Comparison of ENCODE assay signal across 20 cellular contexts in the genomic region with DNA sequence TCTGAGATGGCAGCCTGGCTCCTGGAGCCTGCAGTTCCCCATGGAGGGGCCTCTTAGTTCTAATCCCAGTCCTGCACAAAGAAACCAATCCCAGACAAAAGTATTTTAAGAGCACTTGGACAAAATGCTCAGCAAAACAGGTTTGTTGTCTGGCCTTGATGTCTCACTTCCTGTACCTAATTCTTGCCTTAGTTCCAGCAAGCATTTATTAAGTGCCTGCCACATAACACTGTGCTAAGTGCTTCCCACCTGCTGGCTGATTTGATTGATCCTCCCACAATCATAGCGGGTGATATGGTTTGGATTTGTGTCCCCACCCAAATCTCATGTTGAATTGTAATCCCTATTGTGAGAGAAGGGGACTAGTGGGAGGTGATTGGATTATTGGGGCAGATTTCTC.
DNase-seq lines count a peak whose midpoint lies in the region; ATAC-seq, FAIRE-seq and TF ChIP-seq lines count a peak whose summit lies in the region.
"Had no signal": no experiment of that assay in that cellular context is flagged by ENCODE, and none has a peak within 500 bp of the region (broad histone marks: within the 10 kb centered on the region; RNA-seq: fewer than 3 reads in every experiment).

No MANE protein-coding gene starts in this region.

- dilution Hi-C loops in mammary epithelial cell (cut with HindIII; ENCODE audit: low sequenced_read_pairs): no loop called here

- H3K36me3 ChIP-seq in mammary epithelial cell (ENCODE audit: insufficient read depth, low read length) (no peaks in the 10 kb centered on the region), breast epithelium (no peaks in the 10 kb centered on the region), bronchial epithelial cell (ENCODE audit: control insufficient read depth, insufficient read depth, low read length) (no peaks in the 10 kb centered on the region), lower lobe of right lung (no peaks in the 10 kb centered on the region)

- in situ Hi-C loops in mammary epithelial cell (cut with MboI; ENCODE audit: low sequenced_read_pairs in 2 of 2): no loop called here

- no peaks in the 10 kb centered on the region for H4K20me1 ChIP-seq in mammary epithelial cell (ENCODE audit: insufficient read depth, low read length)

- H3K27me3 ChIP-seq in mammary epithelial cell (ENCODE audit: insufficient read depth, low read length): no peaks in the 10 kb centered on the region
- no peaks in the 10 kb centered on the region for H3K27me3 ChIP-seq in breast epithelium
- H3K27me3 ChIP-seq in bronchial epithelial cell (ENCODE audit: control insufficient read depth, insufficient read depth, low read length): no peaks in the 10 kb centered on the region
- H3K27me3 ChIP-seq in lower lobe of right lung (ENCODE audit: low read depth): no peaks in the 10 kb centered on the region

- peak; percentile 83 to 87 for ATAC-seq in lower lobe of right lung
- ATAC-seq: GM23338, T-cell had no signal

- no peak overlapping the region for H3K9ac ChIP-seq in mammary epithelial cell (ENCODE audit: insufficient read depth, low read length)

- DNase-seq in mammary epithelial cell (no peak), breast epithelium (ENCODE audit: low spot score in 2 of 2) (no peak), bronchial epithelial cell (ENCODE audit: low read depth) (peak; percentile 63), lower lobe of right lung (no peak), C1 segment of cervical spinal cord (lab: John Stamatoyannopoulos, UW) (no peak), GM12891 (ENCODE audit: insufficient read length, low spot score) (no peak), OCI-M1 (lab: John Stamatoyannopoulos, UW) (no peak)
- DNase-seq: CD4-positive, CD25-positive, alpha-beta regulatory T cell; DMS153; H9; KBM-7; MV-4-11; NCI-H1105; NCI-H1436 treated with DMSO at 0.1 percent for 48 hours; NCI-H187 treated with DMSO at 0.1 percent for 48 hours; NCI-H526 treated with DMSO at 0.1 percent for 48 hours; RPMI8226; SHP77; T-cell had no signal

- WGBS in mammary epithelial cell (ENCODE audit: low coverage, missing lambda C conversion rate): 67% methylated on average over 1 of the region's 1 CpG

- H3K4me1 ChIP-seq in mammary epithelial cell (ENCODE audit: insufficient read depth, low read length) (peaks cover 12% of the 10 kb centered on the region), breast epithelium (no peaks in the 10 kb centered on the region), lower lobe of right lung (no peaks in the 10 kb centered on the region)

- H3K9me3 ChIP-seq in mammary epithelial cell (replicated peaks; ENCODE audit: insufficient read depth, low read length) (no peaks in the 10 kb centered on the region), breast epithelium (no peaks in the 10 kb centered on the region), lower lobe of right lung (no peaks in the 10 kb centered on the region)

- H3K79me2 ChIP-seq in mammary epithelial cell (ENCODE audit: insufficient read depth, low read length): no peaks in the 10 kb centered on the region

- TF ChIP-seq CTCF in mammary epithelial cell (conservative IDR thresholded peaks at IDR 0.05 in 1 of 2, IDR thresholded peaks at IDR 0.05 in 1 of 2; ENCODE audit: extremely low read depth in 1 of 2, insufficient read depth in 1 of 2, low read depth in 1 of 2, low read length in 2 of 2): no peak
- no peak for TF ChIP-seq CTCF in breast epithelium (IDR thresholded peaks at IDR 0.05)
- TF ChIP-seq CTCF in bronchial epithelial cell (IDR thresholded peaks at IDR 0.05; ENCODE audit: insufficient read depth, low read length, severe bottlenecking): no peak
- no peak for TF ChIP-seq CTCF in lower lobe of right lung (IDR thresholded peaks at IDR 0.05)

- H3K4me2 ChIP-seq in mammary epithelial cell (ENCODE audit: insufficient read depth, low read depth, low read length): no peak overlapping the region
- H3K4me2 ChIP-seq: GM23338 had no signal

- TF ChIP-seq POLR2A in breast epithelium (IDR thresholded peaks at IDR 0.05) (no peak), GM12891 (IDR thresholded peaks at IDR 0.05; ENCODE audit: low read depth, low read length) (no peak)

- peak overlapping the region; percentile 77 for H2AFZ ChIP-seq in mammary epithelial cell (ENCODE audit: low read depth, low read length)
- H2AFZ ChIP-seq: GM23338 had no signal

- BruUV-seq in mammary epithelial cell (replicated peaks; lab: Mats Ljungman, UMichigan): no TSS peak

- H3K4me3 ChIP-seq in mammary epithelial cell (replicated peaks in 1 of 3; ENCODE audit: insufficient read depth in 1 of 3, low read depth in 2 of 3, low read length in 3 of 3) (no peak overlapping the region), breast epithelium (no peak overlapping the region), bronchial epithelial cell (ENCODE audit: low read depth, low read length) (no peak overlapping the region), lower lobe of right lung (no peak overlapping the region)
- H3K4me3 ChIP-seq: GM23338 had no signal

- no peak for FAIRE-seq in bronchial epithelial cell (lab: Jason Lieb, UNC)
- FAIRE-seq in GM12891 (lab: Jason Lieb, UNC): no peak

- intact Hi-C loops in mammary epithelial cell (cut with micrococcal nuclease): no loop called here
- intact Hi-C loops in breast epithelium (cut with DNase I; ENCODE audit: low total_unique reads): no loop called here
- intact Hi-C loops in lower lobe of right lung (cut with DNase I): no loop called here

- CTCF ChIA-PET in mammary epithelial cell (lab: Charles Lee; ENCODE audit: low non-redundant PET): no interaction called here

- no peak overlapping the region for H3K27ac ChIP-seq in mammary epithelial cell (ENCODE audit: insufficient read depth, low read depth, low read length)
- H3K27ac ChIP-seq in breast epithelium: peak overlapping the region in 1 of 2 donors; percentile 37
- H3K27ac ChIP-seq in lower lobe of right lung: peak overlapping the region; percentile 37

TF ChIP-seq in GM12891, 5 proteins besides CTCF, POLR2A, EP300 and RAD21:
- TF ChIP-seq SPI1 (IDR thresholded peaks at IDR 0.05; ENCODE audit: low read depth, low read length) (no peak), POU2F2 (IDR thresholded peaks at IDR 0.05; ENCODE audit: low read depth, low read length) (no peak), PAX5 (IDR thresholded peaks at IDR 0.05; ENCODE audit: insufficient read depth, low read length, severe bottlenecking) (no peak), POLR2AphosphoS5 (IDR thresholded peaks at IDR 0.05; ENCODE audit: low read depth, low read length) (no peak), TAF1 (IDR thresholded peaks at IDR 0.05; ENCODE audit: low read depth, low read length) (no peak)
TF ChIP-seq in GM12891: peak in this region for 0.
